ENCODE assay signal across 9 cellular contexts in the genomic region with DNA sequence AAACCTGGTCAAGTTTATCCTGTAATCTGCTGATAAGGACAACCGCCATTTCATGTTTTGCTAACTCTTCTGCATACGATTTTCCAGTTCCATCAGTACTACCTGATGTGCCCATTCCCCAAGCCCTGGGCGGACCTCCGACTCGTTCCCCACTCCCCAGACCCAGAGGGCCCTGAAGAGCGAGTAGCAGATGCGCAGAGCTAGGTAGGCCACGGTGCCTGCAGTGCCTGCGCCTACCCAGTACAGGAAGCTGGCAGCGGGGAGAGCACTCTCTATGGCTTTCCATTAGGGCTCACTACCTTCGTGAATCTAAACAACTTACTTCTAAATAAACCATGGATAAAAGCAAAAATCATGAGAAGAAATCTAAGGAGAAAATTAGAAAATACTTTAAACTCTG.
"Had no signal": no experiment of that assay in that cellular context is flagged by ENCODE, and none has a peak within 500 bp of the region (broad histone marks: within the 10 kb centered on the region; RNA-seq: fewer than 3 reads in every experiment).

No MANE protein-coding gene starts in this region.

- ATAC-seq: HCT116 had no signal

- H3K4me1 ChIP-seq: HAP-1 had no signal

- H3K9me3 ChIP-seq: HAP-1 had no signal

- H3K9me3 Mint-ChIP-seq: HFFc6 had no signal

- H3K36me3 Mint-ChIP-seq: IgD-negative memory B cell had no signal

- H2AFZ ChIP-seq: GM23248 had no signal

- H3K4me3 Mint-ChIP-seq: HFFc6, IgD-negative memory B cell had no signal

- FAIRE-seq: H1, H54, HTR-8/SVneo had no signal

- DNase-seq: GM23248, HFFc6, KG1 had no signal

- H3K27ac Mint-ChIP-seq: HFFc6, IgD-negative memory B cell had no signal

- H3K4me3 ChIP-seq: GM23248, HAP-1 had no signal

- H3K27ac ChIP-seq: GM23248 had no signal

- H3K36me3 ChIP-seq: HAP-1 had no signal

- H3K9ac ChIP-seq: GM23248 had no signal
